In genomic region chr5:122656107-122656506, GRCh38 we compare ENCODE assay signal across 17 cellular contexts.
"Had no signal": no experiment of that assay in that cellular context is flagged by ENCODE, and none has a peak within 500 bp of the region (broad histone marks: within the 10 kb centered on the region; RNA-seq: fewer than 3 reads in every experiment).

No MANE protein-coding gene starts in this region.

- H3K4me3 ChIP-seq: coronary artery, gastrocnemius medialis, heart right ventricle, lower lobe of right lung, ovary, testis had no signal

- H3K27me3 ChIP-seq: gastrocnemius medialis, heart right ventricle, ovary, testis had no signal

- H3K36me3 ChIP-seq: gastrocnemius medialis, heart right ventricle, lower lobe of right lung, ovary had no signal

- H3K9me3 ChIP-seq: gastrocnemius medialis, heart right ventricle, lower lobe of right lung, ovary, testis had no signal

- ATAC-seq: activated CD8-positive, alpha-beta memory T cell treated with anti-CD3 and anti-CD28 coated beads, Interleukin-2, amount 10 ng/mL, durations not matched to agents 7 days and 5 days; activated naive CD8-positive, alpha-beta T cell treated with anti-CD3 and anti-CD28 coated beads, Interleukin-2, amount 50 U/mL, for 24 hours; gastrocnemius medialis; heart right ventricle; left colon; lower lobe of right lung; sciatic nerve; stimulated activated naive CD8-positive, alpha-beta T cell treated with anti-CD3 and anti-CD28 coated beads, Interleukin-15, amount 100 ng/mL, for 72 hours had no signal

- H3K27ac ChIP-seq: coronary artery, gastrocnemius medialis, heart right ventricle, lower lobe of right lung, testis had no signal

- DNase-seq: activated CD4-positive, alpha-beta T cell treated with anti-CD3 and anti-CD28 coated beads for 1 hour; activated CD4-positive, alpha-beta T cell treated with anti-CD3 and anti-CD28 coated beads, Interleukin-2, amount 50 U/mL, for 4 hours; activated CD8-positive, alpha-beta memory T cell treated with anti-CD3 and anti-CD28 coated beads, Interleukin-2, amount 10 ng/mL, durations not matched to agents 7 days and 5 days; activated naive CD4-positive, alpha-beta T cell treated with anti-CD3 and anti-CD28 coated beads for 36 hours; activated naive CD8-positive, alpha-beta T cell treated with anti-CD3 and anti-CD28 coated beads, Interleukin-2, amount 50 U/mL, for 24 hours; activated T-cell treated with anti-CD3 and anti-CD28 coated beads, Interleukin-2, amount 50 U/mL, for 1 hour; caudate nucleus; gastrocnemius medialis; heart right ventricle; left colon; lower lobe of right lung; ovary; stimulated activated CD4-positive, alpha-beta T cell treated with anti-CD3 and anti-CD28 coated beads, Interleukin-1b, Interleukin-23, amount 100 ng/mL, for 48 hours; stimulated activated naive CD8-positive, alpha-beta T cell treated with anti-CD3 and anti-CD28 coated beads, Interleukin-15, amount 100 ng/mL, for 72 hours; testis had no signal

- H3K4me1 ChIP-seq: gastrocnemius medialis, heart right ventricle, lower lobe of right lung, testis had no signal
